In genomic region chr10:120600871-120601644, GRCh38 we compare ENCODE assay signal across 9 cellular contexts.
DNase-seq lines count a peak whose midpoint lies in the region; ATAC-seq lines count a peak whose summit lies in the region.
"Had no signal": no experiment of that assay in that cellular context is flagged by ENCODE, and none has a peak within 500 bp of the region (broad histone marks: within the 10 kb centered on the region; RNA-seq: fewer than 3 reads in every experiment).

No MANE protein-coding gene starts in this region.

- intact Hi-C loops in activated T-helper 2 cell treated with anti-CD3 and anti-CD28 coated beads, Interferon-gamma antibody, Interleukin-2, Interleukin-4, amounts not matched to agents 10 μg/mL and 5 μg/mL and 100 μg/mL, durations not matched to agents 14 hours and 24 hours and 36 hours (cut with micrococcal nuclease): no loop called here
- intact Hi-C loops in left colon (cut with DNase I, micrococcal nuclease): no loop called here

- H3K27me3 Mint-ChIP-seq in activated naive CD8-positive, alpha-beta T cell treated with anti-CD3 and anti-CD28 coated beads, Interleukin-2, amount 50 U/mL, for 24 hours: no peaks in the 10 kb centered on the region
- no peaks in the 10 kb centered on the region for H3K27me3 Mint-ChIP-seq in activated T-helper 2 cell treated with anti-CD3 and anti-CD28 coated beads, Interferon-gamma antibody, Interleukin-2, Interleukin-4, amounts not matched to agents 10 μg/mL and 5 μg/mL and 100 μg/mL, durations not matched to agents 14 hours and 24 hours and 36 hours (ENCODE audit: low read depth)

- H3K4me1 Mint-ChIP-seq in activated naive CD8-positive, alpha-beta T cell treated with anti-CD3 and anti-CD28 coated beads, Interleukin-2, amount 50 U/mL, for 24 hours: no peaks in the 10 kb centered on the region
- H3K4me1 Mint-ChIP-seq in activated T-helper 2 cell treated with anti-CD3 and anti-CD28 coated beads, Interferon-gamma antibody, Interleukin-2, Interleukin-4, amounts not matched to agents 10 μg/mL and 5 μg/mL and 100 μg/mL, durations not matched to agents 14 hours and 24 hours and 36 hours (ENCODE audit: low read depth): no peaks in the 10 kb centered on the region

- ATAC-seq in HG02642 (IDR thresholded peaks at IDR 0.05; ENCODE audit: poor library complexity, unreplicated experiment) (peak; percentile 51), left colon (no peak)
- ATAC-seq in activated naive CD8-positive, alpha-beta T cell treated with anti-CD3 and anti-CD28 coated beads, Interleukin-2, amount 50 U/mL, for 24 hours: no peak
- ATAC-seq: left ventricle myocardium superior had no signal

- H3K4me3 Mint-ChIP-seq in activated naive CD8-positive, alpha-beta T cell treated with anti-CD3 and anti-CD28 coated beads, Interleukin-2, amount 50 U/mL, for 24 hours: no peak overlapping the region
- no peak overlapping the region for H3K4me3 Mint-ChIP-seq in activated T-helper 2 cell treated with anti-CD3 and anti-CD28 coated beads, Interferon-gamma antibody, Interleukin-2, Interleukin-4, amounts not matched to agents 10 μg/mL and 5 μg/mL and 100 μg/mL, durations not matched to agents 14 hours and 24 hours and 36 hours (ENCODE audit: low read depth)

- no peaks in the 10 kb centered on the region for H3K36me3 Mint-ChIP-seq in activated naive CD8-positive, alpha-beta T cell treated with anti-CD3 and anti-CD28 coated beads, Interleukin-2, amount 50 U/mL, for 24 hours (ENCODE audit: low read depth)
- H3K36me3 Mint-ChIP-seq in activated T-helper 2 cell treated with anti-CD3 and anti-CD28 coated beads, Interferon-gamma antibody, Interleukin-2, Interleukin-4, amounts not matched to agents 10 μg/mL and 5 μg/mL and 100 μg/mL, durations not matched to agents 14 hours and 24 hours and 36 hours (ENCODE audit: low read depth): no peaks in the 10 kb centered on the region

- H3K9me3 Mint-ChIP-seq in activated naive CD8-positive, alpha-beta T cell treated with anti-CD3 and anti-CD28 coated beads, Interleukin-2, amount 50 U/mL, for 24 hours: no peaks in the 10 kb centered on the region
- no peaks in the 10 kb centered on the region for H3K9me3 Mint-ChIP-seq in activated T-helper 2 cell treated with anti-CD3 and anti-CD28 coated beads, Interferon-gamma antibody, Interleukin-2, Interleukin-4, amounts not matched to agents 10 μg/mL and 5 μg/mL and 100 μg/mL, durations not matched to agents 14 hours and 24 hours and 36 hours

- H3K27ac Mint-ChIP-seq in activated naive CD8-positive, alpha-beta T cell treated with anti-CD3 and anti-CD28 coated beads, Interleukin-2, amount 50 U/mL, for 24 hours: no peak overlapping the region
- H3K27ac Mint-ChIP-seq in activated T-helper 2 cell treated with anti-CD3 and anti-CD28 coated beads, Interferon-gamma antibody, Interleukin-2, Interleukin-4, amounts not matched to agents 10 μg/mL and 5 μg/mL and 100 μg/mL, durations not matched to agents 14 hours and 24 hours and 36 hours: no peak overlapping the region

- peak; percentile 33 for DNase-seq in ELR (ENCODE audit: low read depth)
- peak; percentile 3 for DNase-seq in activated naive CD8-positive, alpha-beta T cell treated with anti-CD3 and anti-CD28 coated beads, Interleukin-2, amount 50 U/mL, for 24 hours
- DNase-seq in midbrain (lab: John Stamatoyannopoulos, UW): peak; percentile 6
- DNase-seq in activated T-helper 2 cell treated with anti-CD3 and anti-CD28 coated beads, Interferon-gamma antibody, Interleukin-2, Interleukin-4, amounts not matched to agents 10 μg/mL and 5 μg/mL and 100 μg/mL, durations not matched to agents 14 hours and 24 hours and 36 hours (ENCODE audit: low spot score): no peak
- no peak for DNase-seq in NCI-H2107 (lab: John Stamatoyannopoulos, UW)
- DNase-seq in left colon: no peak
- DNase-seq in NCI-H1105 treated with DMSO at 0.1 percent for 48 hours (lab: John Stamatoyannopoulos, UW): no peak
- DNase-seq: left ventricle myocardium superior had no signal

Comparison
In these comparisons a context has a peak if more than half of its experiments do, and no peak if none do; other contexts are left out.
1. DNase-seq: peak in ELR (single experiment), activated naive CD8-positive, alpha-beta T cell treated with anti-CD3 and anti-CD28 coated beads, Interleukin-2, amount 50 U/mL, for 24 hours (single experiment) and midbrain (single experiment); none in activated T-helper 2 cell treated with anti-CD3 and anti-CD28 coated beads, Interferon-gamma antibody, Interleukin-2, Interleukin-4, amounts not matched to agents 10 μg/mL and 5 μg/mL and 100 μg/mL, durations not matched to agents 14 hours and 24 hours and 36 hours (single experiment), NCI-H2107 (single experiment), left colon (0 of 2) and NCI-H1105 treated with DMSO at 0.1 percent for 48 hours (single experiment).